ENCODE assay signal across 25 cellular contexts in genomic region chr1:93827128-93827527, GRCh38. TPM values are rescaled to one million over a fixed set of nuclear protein-coding genes. Genes with fewer than 3 reads are reported as not detected.
DNase-seq lines count a peak whose midpoint lies in the region; ATAC-seq, FAIRE-seq and TF ChIP-seq lines count a peak whose summit lies in the region.
"Had no signal": no experiment of that assay in that cellular context is flagged by ENCODE, and none has a peak within 500 bp of the region (broad histone marks: within the 10 kb centered on the region; RNA-seq: fewer than 3 reads in every experiment).

No MANE protein-coding gene starts in this region.

- H3K36me3 ChIP-seq in Caco-2 (ENCODE audit: control insufficient read depth, insufficient read depth, low read length): no peaks in the 10 kb centered on the region
- H3K36me3 ChIP-seq in keratinocyte (ENCODE audit: control insufficient read depth in 2 of 2, extremely low read depth in 1 of 2, insufficient read depth in 2 of 2, low read length in 2 of 2): no peaks in the 10 kb centered on the region
- H3K36me3 ChIP-seq: HAP-1, Peyer's patch had no signal

- H3K27me3 Mint-ChIP-seq in Caco-2 (ENCODE audit: insufficient read depth, unreplicated experiment): no peaks in the 10 kb centered on the region
- H3K27me3 Mint-ChIP-seq: activated T-cell treated with anti-CD3 and anti-CD28 coated beads, Interleukin-2, amount 50 U/mL, for 24 hours; CD4-positive, CD25-positive, alpha-beta regulatory T cell; stimulated activated naive B cell treated with anti-CD40 and anti-IgM and Interleukin-4, amounts not matched to agents 10 μg/mL and 1 μg/mL and 100 μg/mL, for 72 hours had no signal

- H3K9me3 Mint-ChIP-seq in Caco-2 (ENCODE audit: unreplicated experiment): peaks cover 18% of the 10 kb centered on the region
- H3K9me3 Mint-ChIP-seq: activated T-cell treated with anti-CD3 and anti-CD28 coated beads, Interleukin-2, amount 50 U/mL, for 24 hours had no signal

- intact Hi-C loops in Caco-2 (cut with micrococcal nuclease; ENCODE audit: unreplicated experiment): no loop called here

- H3K4me3 ChIP-seq in Caco-2 (ENCODE audit: low read depth, low read length): no peak overlapping the region
- H3K4me3 ChIP-seq in keratinocyte (ENCODE audit: control insufficient read depth in 2 of 3, extremely low read depth in 1 of 3, insufficient read depth in 2 of 3, low read depth in 1 of 3, low read length in 3 of 3): no peak overlapping the region
- H3K4me3 ChIP-seq: HAP-1, Peyer's patch, testis had no signal

- TF ChIP-seq CTCF in Caco-2 (IDR thresholded peaks at IDR 0.05; ENCODE audit: insufficient read depth in 1 of 2, low read depth in 1 of 2, low read length in 1 of 2, severe bottlenecking in 1 of 2, unreplicated experiment in 1 of 2) (no peak), keratinocyte (optimal IDR thresholded peaks at IDR 0.05 in 1 of 3, IDR thresholded peaks at IDR 0.05 in 1 of 3, conservative IDR thresholded peaks at IDR 0.05 in 1 of 3; ENCODE audit: extremely low read depth in 1 of 3, insufficient read depth in 2 of 3, low read length in 3 of 3) (no peak)

- H3K36me3 Mint-ChIP-seq in Caco-2 (ENCODE audit: insufficient read depth, unreplicated experiment): peaks cover 6% of the 10 kb centered on the region

- H2AFZ ChIP-seq in keratinocyte (ENCODE audit: control insufficient read depth, low read length): no peak overlapping the region

- peaks cover 16% of the 10 kb centered on the region for H3K4me1 ChIP-seq in Caco-2
- peaks cover 27% of the 10 kb centered on the region for H3K4me1 ChIP-seq in keratinocyte (ENCODE audit: control insufficient read depth, extremely low read depth, insufficient read depth, low read length)
- H3K4me1 ChIP-seq: HAP-1, Peyer's patch, testis had no signal

- no peaks in the 10 kb centered on the region for H4K20me1 ChIP-seq in keratinocyte (ENCODE audit: control insufficient read depth, extremely low read depth, insufficient read depth, low read length)

- POLR2A ChIA-PET in Caco-2 (lab: Charles Lee): no interaction called here

- H3K27me3 ChIP-seq in Caco-2 (replicated peaks; ENCODE audit: control insufficient read depth, insufficient read depth, low read length) (no peaks in the 10 kb centered on the region), keratinocyte (ENCODE audit: control insufficient read depth, extremely low read depth, insufficient read depth, low read length) (no peaks in the 10 kb centered on the region)
- H3K27me3 ChIP-seq: Peyer's patch, testis had no signal

- no peak overlapping the region for H3K4me2 ChIP-seq in keratinocyte (ENCODE audit: control insufficient read depth, extremely low read depth, insufficient read depth, low read depth, low read length)

- BruUV-seq in Caco-2 (replicated peaks; lab: Mats Ljungman, UMichigan): no TSS peak

- dilution Hi-C loops in keratinocyte (cut with MboI; ENCODE audit: extremely low pct_ligation_motif_present, low sequenced_read_pairs): no loop called here

- H3K9ac ChIP-seq in keratinocyte (ENCODE audit: control insufficient read depth, extremely low read depth, insufficient read depth, low read length): no peak overlapping the region

- no peak overlapping the region for H3K4me3 Mint-ChIP-seq in Caco-2 (ENCODE audit: unreplicated experiment)
- H3K4me3 Mint-ChIP-seq: activated CD8-positive, alpha-beta T cell treated with anti-CD3 and anti-CD28 coated beads, Interleukin-2, amount 10 ng/mL, durations not matched to agents 7 days and 5 days; activated T-cell treated with anti-CD3 and anti-CD28 coated beads, Interleukin-2, amount 50 U/mL, for 24 hours; CD4-positive, CD25-positive, alpha-beta regulatory T cell; neural crest cell; stimulated activated naive B cell treated with anti-CD40 and anti-IgM and Interleukin-4, amounts not matched to agents 10 μg/mL and 1 μg/mL and 100 μg/mL, for 72 hours had no signal

- peaks cover 18% of the 10 kb centered on the region for H3K4me1 Mint-ChIP-seq in Caco-2 (ENCODE audit: low read depth, unreplicated experiment)
- H3K4me1 Mint-ChIP-seq: CD4-positive, CD25-positive, alpha-beta regulatory T cell had no signal

- no peaks in the 10 kb centered on the region for H3K9me3 ChIP-seq in Caco-2
- H3K9me3 ChIP-seq in keratinocyte (ENCODE audit: control insufficient read depth, low read depth, low read length): no peaks in the 10 kb centered on the region
- H3K9me3 ChIP-seq: HAP-1, testis had no signal

- CTCF ChIA-PET in Caco-2 (lab: Charles Lee): interaction anchor here (1.1 to 1.6 kb wide), 2 partner anchors 14 to 198 kb away, joined by 4 to 6 read pairs; no protein-coding TSS in a partner anchor

- ATAC-seq in SK-N-SH treated with all-trans-retinoic acid at 6 μM for 48 hours (peak; percentile 84), HG03045 (IDR thresholded peaks at IDR 0.05; ENCODE audit: unreplicated experiment) (no peak)
- ATAC-seq: activated CD8-positive, alpha-beta T cell treated with anti-CD3 and anti-CD28 coated beads, Interleukin-2, amount 10 ng/mL, durations not matched to agents 7 days and 5 days; esophagus mucosa; stimulated activated naive B cell treated with anti-CD40 and anti-IgM and Interleukin-4, amounts not matched to agents 10 μg/mL and 1 μg/mL and 100 μg/mL, for 72 hours had no signal

- H3K79me2 ChIP-seq in keratinocyte (ENCODE audit: control insufficient read depth, insufficient read depth, low read length): no peaks in the 10 kb centered on the region

- peak overlapping the region; percentile 51 for H3K27ac Mint-ChIP-seq in Caco-2 (ENCODE audit: unreplicated experiment)
- H3K27ac Mint-ChIP-seq: activated CD8-positive, alpha-beta T cell treated with anti-CD3 and anti-CD28 coated beads, Interleukin-2, amount 10 ng/mL, durations not matched to agents 7 days and 5 days; activated T-cell treated with anti-CD3 and anti-CD28 coated beads, Interleukin-2, amount 50 U/mL, for 24 hours; CD4-positive, CD25-positive, alpha-beta regulatory T cell; stimulated activated naive B cell treated with anti-CD40 and anti-IgM and Interleukin-4, amounts not matched to agents 10 μg/mL and 1 μg/mL and 100 μg/mL, for 72 hours had no signal

- FAIRE-seq in keratinocyte (lab: Jason Lieb, UNC): peak; percentile 36

- DNase-seq in Caco-2 (no peak), NCI-H2171 (lab: John Stamatoyannopoulos, UW) (peak; percentile 49), keratinocyte (ENCODE audit: low read depth, low spot score) (no peak), epidermal melanocyte (ENCODE audit: insufficient read length, low spot score) (no peak), NCI-H226 (no peak), NOMO-1 treated with DMSO at 0.1 percent for 48 hours (lab: John Stamatoyannopoulos, UW; ENCODE audit: unreplicated experiment) (no peak)
- DNase-seq: activated CD8-positive, alpha-beta T cell treated with anti-CD3 and anti-CD28 coated beads, Interleukin-2, amount 10 ng/mL, durations not matched to agents 7 days and 5 days; activated naive CD4-positive, alpha-beta T cell; activated T-cell treated with anti-CD3 and anti-CD28 coated beads, Interleukin-2, amount 50 U/mL, for 24 hours; amygdala; CD4-positive, CD25-positive, alpha-beta regulatory T cell; DMS79; KBM-7; midbrain; MV-4-11; NCI-H748 treated with DMSO at 0.1 percent for 48 hours; Peyer's patch; posterior cingulate gyrus; stimulated activated naive B cell treated with anti-CD40 and anti-IgM and Interleukin-4, amounts not matched to agents 10 μg/mL and 1 μg/mL and 100 μg/mL, for 72 hours; testis had no signal

- no peak overlapping the region for H3K27ac ChIP-seq in keratinocyte (ENCODE audit: control insufficient read depth, insufficient read depth, low read length)
- H3K27ac ChIP-seq: Peyer's patch, testis had no signal

- no peaks in the 10 kb centered on the region for H3K9me1 ChIP-seq in keratinocyte (ENCODE audit: control insufficient read depth, extremely low read depth, insufficient read depth, low read length)

TF ChIP-seq in SK-N-SH treated with all-trans-retinoic acid at 6 μM for 48 hours, 23 proteins besides CTCF, POLR2A, EP300 and RAD21:
- TF ChIP-seq, protein P1, sequence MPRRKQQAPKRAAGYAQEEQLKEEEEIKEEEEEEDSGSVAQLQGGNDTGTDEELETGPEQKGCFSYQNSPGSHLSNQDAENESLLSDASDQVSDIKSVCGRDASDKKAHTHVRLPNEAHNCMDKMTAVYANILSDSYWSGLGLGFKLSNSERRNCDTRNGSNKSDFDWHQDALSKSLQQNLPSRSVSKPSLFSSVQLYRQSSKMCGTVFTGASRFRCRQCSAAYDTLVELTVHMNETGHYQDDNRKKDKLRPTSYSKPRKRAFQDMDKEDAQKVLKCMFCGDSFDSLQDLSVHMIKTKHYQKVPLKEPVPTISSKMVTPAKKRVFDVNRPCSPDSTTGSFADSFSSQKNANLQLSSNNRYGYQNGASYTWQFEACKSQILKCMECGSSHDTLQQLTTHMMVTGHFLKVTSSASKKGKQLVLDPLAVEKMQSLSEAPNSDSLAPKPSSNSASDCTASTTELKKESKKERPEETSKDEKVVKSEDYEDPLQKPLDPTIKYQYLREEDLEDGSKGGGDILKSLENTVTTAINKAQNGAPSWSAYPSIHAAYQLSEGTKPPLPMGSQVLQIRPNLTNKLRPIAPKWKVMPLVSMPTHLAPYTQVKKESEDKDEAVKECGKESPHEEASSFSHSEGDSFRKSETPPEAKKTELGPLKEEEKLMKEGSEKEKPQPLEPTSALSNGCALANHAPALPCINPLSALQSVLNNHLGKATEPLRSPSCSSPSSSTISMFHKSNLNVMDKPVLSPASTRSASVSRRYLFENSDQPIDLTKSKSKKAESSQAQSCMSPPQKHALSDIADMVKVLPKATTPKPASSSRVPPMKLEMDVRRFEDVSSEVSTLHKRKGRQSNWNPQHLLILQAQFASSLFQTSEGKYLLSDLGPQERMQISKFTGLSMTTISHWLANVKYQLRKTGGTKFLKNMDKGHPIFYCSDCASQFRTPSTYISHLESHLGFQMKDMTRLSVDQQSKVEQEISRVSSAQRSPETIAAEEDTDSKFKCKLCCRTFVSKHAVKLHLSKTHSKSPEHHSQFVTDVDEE (CRISPR knock-in tag; IDR thresholded peaks at IDR 0.05): peak; percentile 89
- TF ChIP-seq TCF4 (CRISPR knock-in tag; IDR thresholded peaks at IDR 0.05; ENCODE audit: borderline replicate concordance) (peak; percentile 78), ZFP30 (CRISPR knock-in tag; IDR thresholded peaks at IDR 0.05) (no peak)

RNA-seq across cellular contexts. Expression of gene DNTTIP2, which starts 51.9 kb away (rescaled TPM):
- total RNA-seq in Caco-2 (2022): 39.0 and 39.9 TPM in 2 replicates
- 28.0 to 46.2 TPM (median 32.7 TPM) in 3 replicates for polyA plus RNA-seq in keratinocyte
- polyA plus RNA-seq in keratinocyte (2011; ENCODE audit: low read depth): 133 TPM
- polyA plus RNA-seq in keratinocyte (2011; cell fraction: cytosol; rRNA removed): 19.4 and 39.1 TPM in 2 replicates
- polyA plus RNA-seq in keratinocyte (2011; cell fraction: nucleus; rRNA removed): 30.8 and 44.9 TPM in 2 replicates
- 56.5 and 60.3 TPM in 2 replicates for polyA plus RNA-seq in keratinocyte (2012; ENCODE audit: low replicate concordance)
- 8.7 to 49.8 TPM (median 26.9 TPM) in 3 replicates for polyA minus RNA-seq in keratinocyte
- 10.4 TPM for polyA minus RNA-seq in keratinocyte (2011; cell fraction: cytosol; rRNA and poly(A)+ RNA removed)
- 13.2 and 54.1 TPM in 2 replicates for polyA minus RNA-seq in keratinocyte (2011; cell fraction: nucleus; rRNA and poly(A)+ RNA removed)
